In the genomic region with DNA sequence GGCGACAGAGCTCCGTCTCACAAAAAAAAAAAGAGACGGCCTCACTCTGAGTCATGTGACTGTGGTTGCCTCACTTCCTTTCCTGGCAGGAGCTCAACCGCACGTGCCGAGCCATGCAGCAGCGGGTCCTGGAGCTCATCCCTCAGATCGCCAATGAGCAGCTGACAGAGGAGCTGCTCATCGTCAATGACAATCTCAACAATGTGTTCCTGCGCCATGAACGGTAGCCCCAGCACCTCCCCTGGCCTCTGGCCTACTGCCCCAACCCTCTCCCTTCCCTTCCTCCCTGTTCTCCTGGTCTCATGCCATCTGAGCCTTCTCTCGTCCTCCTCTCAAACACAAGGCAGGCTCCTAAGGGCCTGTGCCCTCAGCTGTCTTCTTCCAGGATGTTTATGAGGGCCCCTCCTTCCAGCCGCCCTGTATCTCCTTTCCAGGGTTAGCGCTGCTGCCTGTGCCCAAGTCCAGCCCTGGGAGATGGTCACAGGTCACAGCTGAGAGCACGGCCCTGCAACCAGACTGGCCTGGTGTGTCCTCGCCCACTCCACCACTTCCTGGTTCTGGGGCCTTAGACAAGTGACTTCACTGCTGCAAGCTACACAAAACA, we compare ENCODE assay signal across 1 cellular context.
TF ChIP-seq lines count a peak whose summit lies in the region.

No MANE protein-coding gene starts in this region.

TF ChIP-seq in GM23338, 12 proteins besides CTCF, POLR2A, EP300 and RAD21:
- TF ChIP-seq, protein P1, sequence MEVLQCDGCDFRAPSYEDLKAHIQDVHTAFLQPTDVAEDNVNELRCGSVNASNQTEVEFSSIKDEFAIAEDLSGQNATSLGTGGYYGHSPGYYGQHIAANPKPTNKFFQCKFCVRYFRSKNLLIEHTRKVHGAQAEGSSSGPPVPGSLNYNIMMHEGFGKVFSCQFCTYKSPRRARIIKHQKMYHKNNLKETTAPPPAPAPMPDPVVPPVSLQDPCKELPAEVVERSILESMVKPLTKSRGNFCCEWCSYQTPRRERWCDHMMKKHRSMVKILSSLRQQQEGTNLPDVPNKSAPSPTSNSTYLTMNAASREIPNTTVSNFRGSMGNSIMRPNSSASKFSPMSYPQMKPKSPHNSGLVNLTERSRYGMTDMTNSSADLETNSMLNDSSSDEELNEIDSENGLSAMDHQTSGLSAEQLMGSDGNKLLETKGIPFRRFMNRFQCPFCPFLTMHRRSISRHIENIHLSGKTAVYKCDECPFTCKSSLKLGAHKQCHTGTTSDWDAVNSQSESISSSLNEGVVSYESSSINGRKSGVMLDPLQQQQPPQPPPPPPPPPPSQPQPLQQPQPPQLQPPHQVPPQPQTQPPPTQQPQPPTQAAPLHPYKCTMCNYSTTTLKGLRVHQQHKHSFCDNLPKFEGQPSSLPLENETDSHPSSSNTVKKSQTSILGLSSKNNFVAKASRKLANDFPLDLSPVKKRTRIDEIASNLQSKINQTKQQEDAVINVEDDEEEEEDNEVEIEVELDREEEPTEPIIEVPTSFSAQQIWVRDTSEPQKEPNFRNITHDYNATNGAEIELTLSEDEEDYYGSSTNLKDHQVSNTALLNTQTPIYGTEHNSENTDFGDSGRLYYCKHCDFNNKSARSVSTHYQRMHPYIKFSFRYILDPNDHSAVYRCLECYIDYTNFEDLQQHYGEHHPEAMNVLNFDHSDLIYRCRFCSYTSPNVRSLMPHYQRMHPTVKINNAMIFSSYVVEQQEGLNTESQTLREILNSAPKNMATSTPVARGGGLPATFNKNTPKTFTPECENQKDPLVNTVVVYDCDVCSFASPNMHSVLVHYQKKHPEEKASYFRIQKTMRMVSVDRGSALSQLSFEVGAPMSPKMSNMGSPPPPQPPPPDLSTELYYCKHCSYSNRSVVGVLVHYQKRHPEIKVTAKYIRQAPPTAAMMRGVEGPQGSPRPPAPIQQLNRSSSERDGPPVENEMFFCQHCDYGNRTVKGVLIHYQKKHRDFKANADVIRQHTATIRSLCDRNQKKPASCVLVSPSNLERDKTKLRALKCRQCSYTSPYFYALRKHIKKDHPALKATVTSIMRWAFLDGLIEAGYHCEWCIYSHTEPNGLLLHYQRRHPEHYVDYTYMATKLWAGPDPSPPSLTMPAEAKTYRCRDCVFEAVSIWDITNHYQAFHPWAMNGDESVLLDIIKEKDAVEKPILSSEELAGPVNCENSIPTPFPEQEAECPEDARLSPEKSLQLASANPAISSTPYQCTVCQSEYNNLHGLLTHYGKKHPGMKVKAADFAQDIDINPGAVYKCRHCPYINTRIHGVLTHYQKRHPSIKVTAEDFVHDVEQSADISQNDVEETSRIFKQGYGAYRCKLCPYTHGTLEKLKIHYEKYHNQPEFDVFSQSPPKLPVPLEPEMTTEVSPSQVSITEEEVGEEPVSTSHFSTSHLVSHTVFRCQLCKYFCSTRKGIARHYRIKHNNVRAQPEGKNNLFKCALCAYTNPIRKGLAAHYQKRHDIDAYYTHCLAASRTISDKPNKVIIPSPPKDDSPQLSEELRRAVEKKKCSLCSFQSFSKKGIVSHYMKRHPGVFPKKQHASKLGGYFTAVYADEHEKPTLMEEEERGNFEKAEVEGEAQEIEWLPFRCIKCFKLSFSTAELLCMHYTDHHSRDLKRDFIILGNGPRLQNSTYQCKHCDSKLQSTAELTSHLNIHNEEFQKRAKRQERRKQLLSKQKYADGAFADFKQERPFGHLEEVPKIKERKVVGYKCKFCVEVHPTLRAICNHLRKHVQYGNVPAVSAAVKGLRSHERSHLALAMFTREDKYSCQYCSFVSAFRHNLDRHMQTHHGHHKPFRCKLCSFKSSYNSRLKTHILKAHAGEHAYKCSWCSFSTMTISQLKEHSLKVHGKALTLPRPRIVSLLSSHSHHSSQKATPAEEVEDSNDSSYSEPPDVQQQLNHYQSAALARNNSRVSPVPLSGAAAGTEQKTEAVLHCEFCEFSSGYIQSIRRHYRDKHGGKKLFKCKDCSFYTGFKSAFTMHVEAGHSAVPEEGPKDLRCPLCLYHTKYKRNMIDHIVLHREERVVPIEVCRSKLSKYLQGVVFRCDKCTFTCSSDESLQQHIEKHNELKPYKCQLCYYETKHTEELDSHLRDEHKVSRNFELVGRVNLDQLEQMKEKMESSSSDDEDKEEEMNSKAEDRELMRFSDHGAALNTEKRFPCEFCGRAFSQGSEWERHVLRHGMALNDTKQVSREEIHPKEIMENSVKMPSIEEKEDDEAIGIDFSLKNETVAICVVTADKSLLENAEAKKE (CRISPR knock-in tag; IDR thresholded peaks at IDR 0.05) = no peak
